ENCODE assay signal across 20 cellular contexts in the genomic region with DNA sequence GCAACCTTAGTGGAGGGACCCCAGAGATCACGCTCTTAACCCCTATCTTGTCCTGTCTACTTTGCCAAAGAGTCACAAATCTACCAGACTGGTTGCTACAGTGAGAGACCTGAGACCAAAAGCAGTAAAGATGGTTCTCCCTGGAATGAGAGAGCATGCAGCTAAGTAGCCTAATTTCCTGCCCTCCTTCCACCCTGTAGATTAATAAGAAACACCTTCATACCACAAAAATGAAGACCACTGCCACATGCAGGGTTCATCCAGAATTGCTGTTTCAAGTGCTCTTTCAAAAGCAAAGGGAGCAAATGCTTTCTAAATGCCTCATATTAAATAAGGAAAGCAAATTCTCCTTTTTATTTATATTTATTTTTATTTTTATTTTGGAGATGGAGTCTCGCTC.
DNase-seq lines count a peak whose midpoint lies in the region; ATAC-seq, FAIRE-seq and TF ChIP-seq lines count a peak whose summit lies in the region.
"Had no signal": no experiment of that assay in that cellular context is flagged by ENCODE, and none has a peak within 500 bp of the region (broad histone marks: within the 10 kb centered on the region; RNA-seq: fewer than 3 reads in every experiment).

No MANE protein-coding gene starts in this region.

- peak; percentile 3 for TF ChIP-seq CTCF in GM12873 (IDR thresholded peaks at IDR 0.05; ENCODE audit: insufficient read depth, low read depth, low read length, missing control alignments)
- TF ChIP-seq CTCF in OCI-LY3 (IDR thresholded peaks at IDR 0.05; ENCODE audit: low read depth, low read length): 0 out of 2 replicates have a peak, but pooled peaks have one; percentile 7
- TF ChIP-seq CTCF in endodermal cell (conservative IDR thresholded peaks at IDR 0.05): no peak

- peaks cover 2% of the 10 kb centered on the region for H3K27me3 Mint-ChIP-seq in endodermal cell (ENCODE audit: insufficient read depth)
- no peaks in the 10 kb centered on the region for H3K27me3 Mint-ChIP-seq in stimulated activated memory B cell treated with anti-CD40 and anti-IgM and Interleukin-4, amounts not matched to agents 10 μg/mL and 1 μg/mL and 100 μg/mL, for 72 hours
- no peaks in the 10 kb centered on the region for H3K27me3 Mint-ChIP-seq in activated T-cell treated with anti-CD3 and anti-CD28 coated beads, Interleukin-2, amount 50 U/mL, for 4 hours (ENCODE audit: low read depth)

- DNase-seq in endodermal cell (peak; percentile 2), NCI-H1436 (lab: John Stamatoyannopoulos, UW) (no peak), HTR-8/SVneo (ENCODE audit: insufficient read length, low spot score) (no peak)
- DNase-seq in activated T-cell treated with anti-CD3 and anti-CD28 coated beads, Interleukin-2, amount 50 U/mL, for 4 hours: no peak
- DNase-seq: CD8-positive, alpha-beta T cell; COR-L47; DMS153; DND-41; GDM1; GOT3; H9 had no signal

- H3K9me3 Mint-ChIP-seq in endodermal cell: no peaks in the 10 kb centered on the region
- H3K9me3 Mint-ChIP-seq in stimulated activated memory B cell treated with anti-CD40 and anti-IgM and Interleukin-4, amounts not matched to agents 10 μg/mL and 1 μg/mL and 100 μg/mL, for 72 hours: no peaks in the 10 kb centered on the region
- H3K9me3 Mint-ChIP-seq in activated T-cell treated with anti-CD3 and anti-CD28 coated beads, Interleukin-2, amount 50 U/mL, for 4 hours: no peaks in the 10 kb centered on the region
- H3K9me3 Mint-ChIP-seq: CD14-positive monocyte; CD8-positive, alpha-beta T cell; H9 had no signal

- ATAC-seq in stimulated activated memory B cell treated with anti-CD40 and anti-IgM and Interleukin-4, amounts not matched to agents 10 μg/mL and 1 μg/mL and 100 μg/mL, for 72 hours: no peak
- ATAC-seq in activated T-cell treated with anti-CD3 and anti-CD28 coated beads, Interleukin-2, amount 50 U/mL, for 4 hours: no peak
- ATAC-seq in GM18870 (IDR thresholded peaks at IDR 0.05; ENCODE audit: unreplicated experiment): no peak
- ATAC-seq: CD8-positive, alpha-beta T cell; HepG2 had no signal

- H3K36me3 ChIP-seq in OCI-LY3 (replicated peaks; ENCODE audit: low read depth, low read length) (no peaks in the 10 kb centered on the region), endodermal cell (ENCODE audit: control insufficient read depth, insufficient read depth, low read length) (no peaks in the 10 kb centered on the region)

- 0 out of 2 replicates have a peak overlapping the region, but pooled peaks have one; percentile 32 for H2AFZ ChIP-seq in OCI-LY3 (ENCODE audit: low read depth, low read length)

- H3K4me3 Mint-ChIP-seq in endodermal cell: no peak overlapping the region
- H3K4me3 Mint-ChIP-seq in stimulated activated memory B cell treated with anti-CD40 and anti-IgM and Interleukin-4, amounts not matched to agents 10 μg/mL and 1 μg/mL and 100 μg/mL, for 72 hours: no peak overlapping the region
- no peak overlapping the region for H3K4me3 Mint-ChIP-seq in activated T-cell treated with anti-CD3 and anti-CD28 coated beads, Interleukin-2, amount 50 U/mL, for 4 hours
- H3K4me3 Mint-ChIP-seq: CD8-positive, alpha-beta T cell; H9 had no signal

- H3K36me3 Mint-ChIP-seq in endodermal cell (ENCODE audit: low read depth): no peaks in the 10 kb centered on the region
- no peaks in the 10 kb centered on the region for H3K36me3 Mint-ChIP-seq in stimulated activated memory B cell treated with anti-CD40 and anti-IgM and Interleukin-4, amounts not matched to agents 10 μg/mL and 1 μg/mL and 100 μg/mL, for 72 hours
- peaks cover 2% of the 10 kb centered on the region for H3K36me3 Mint-ChIP-seq in activated T-cell treated with anti-CD3 and anti-CD28 coated beads, Interleukin-2, amount 50 U/mL, for 4 hours (ENCODE audit: insufficient read depth)
- H3K36me3 Mint-ChIP-seq: CD14-positive monocyte; CD8-positive, alpha-beta T cell had no signal

- no peaks in the 10 kb centered on the region for H4K20me1 ChIP-seq in OCI-LY3 (ENCODE audit: insufficient read depth, low read length)

- no peaks in the 10 kb centered on the region for H3K79me2 ChIP-seq in OCI-LY3 (ENCODE audit: low read length)

- peaks cover 82% of the 10 kb centered on the region for H3K4me1 ChIP-seq in OCI-LY3 (ENCODE audit: low read length)
- no peaks in the 10 kb centered on the region for H3K4me1 ChIP-seq in endodermal cell (ENCODE audit: control insufficient read depth, insufficient read depth, low read length)

- no peak overlapping the region for H3K27ac Mint-ChIP-seq in endodermal cell
- H3K27ac Mint-ChIP-seq in stimulated activated memory B cell treated with anti-CD40 and anti-IgM and Interleukin-4, amounts not matched to agents 10 μg/mL and 1 μg/mL and 100 μg/mL, for 72 hours: peak overlapping the region; percentile 94
- H3K27ac Mint-ChIP-seq: CD14-positive monocyte; CD8-positive, alpha-beta T cell; H9 had no signal

- H3K4me3 ChIP-seq in OCI-LY3 (ENCODE audit: low read length) (no peak overlapping the region), endodermal cell (ENCODE audit: low read length) (no peak overlapping the region)

- H3K4me1 Mint-ChIP-seq in endodermal cell: no peaks in the 10 kb centered on the region
- peaks cover 72% of the 10 kb centered on the region for H3K4me1 Mint-ChIP-seq in stimulated activated memory B cell treated with anti-CD40 and anti-IgM and Interleukin-4, amounts not matched to agents 10 μg/mL and 1 μg/mL and 100 μg/mL, for 72 hours
- peaks cover 20% of the 10 kb centered on the region for H3K4me1 Mint-ChIP-seq in activated T-cell treated with anti-CD3 and anti-CD28 coated beads, Interleukin-2, amount 50 U/mL, for 4 hours (ENCODE audit: low read depth)
- H3K4me1 Mint-ChIP-seq: H9 had no signal

- peak overlapping the region; percentile 11; the same call in 1 of the 2 replicates for H3K4me2 ChIP-seq in OCI-LY3 (ENCODE audit: low read length)

- H3K9ac ChIP-seq in OCI-LY3 (ENCODE audit: low read length) (peak overlapping the region; percentile 93; the same call in 1 of the 2 replicates), endodermal cell (ENCODE audit: extremely low read depth, low read length, poor library complexity, severe bottlenecking) (no peak overlapping the region)

- H3K27me3 ChIP-seq in OCI-LY3 (ENCODE audit: low read depth, low read length) (no peaks in the 10 kb centered on the region), endodermal cell (ENCODE audit: control insufficient read depth, insufficient read depth, low read length, poor library complexity, severe bottlenecking) (no peaks in the 10 kb centered on the region)

- WGBS in endodermal cell (ENCODE audit: insufficient coverage in 1 of 2, insufficient read length in 1 of 2), 2 experiments: 96 to 100% methylated on average over 1 to 2 of the region's 2 CpGs

- FAIRE-seq in HTR-8/SVneo (lab: Jason Lieb, UNC): no peak
- FAIRE-seq: A204.1, D721Med, GM18507, HepG2 had no signal

- H3K27ac ChIP-seq in OCI-LY3 (ENCODE audit: low read length): peak overlapping the region; percentile 98
- no peak overlapping the region for H3K27ac ChIP-seq in endodermal cell (ENCODE audit: low read depth, low read length)

- H3K9me3 ChIP-seq in OCI-LY3 (ENCODE audit: insufficient read depth, low read length): no peaks in the 10 kb centered on the region
- no peaks in the 10 kb centered on the region for H3K9me3 ChIP-seq in endodermal cell (ENCODE audit: control insufficient read depth, low read length)
